ENCODE assay signal across 14 cellular contexts in genomic region chr5:67002832-67003231, GRCh38.
DNase-seq lines count a peak whose midpoint lies in the region; ATAC-seq, FAIRE-seq and TF ChIP-seq lines count a peak whose summit lies in the region.
"Had no signal": no experiment of that assay in that cellular context is flagged by ENCODE, and none has a peak within 500 bp of the region (broad histone marks: within the 10 kb centered on the region; RNA-seq: fewer than 3 reads in every experiment).

No MANE protein-coding gene starts in this region.

- H3K9me3 ChIP-seq in CD4-positive, CD25-positive, alpha-beta regulatory T cell (ENCODE audit: control insufficient read depth in 2 of 2, low read length in 2 of 2), result no peaks in the 10 kb centered on the region
- no peaks in the 10 kb centered on the region for H3K9me3 ChIP-seq in PC-3 (ENCODE audit: low read length)
- H3K9me3 ChIP-seq in esophagus squamous epithelium, result no peaks in the 10 kb centered on the region
- H3K9me3 ChIP-seq in gastrocnemius medialis, result no peaks in the 10 kb centered on the region
- H3K9me3 ChIP-seq: body of pancreas, SK-N-SH had no signal

- H3K27ac Mint-ChIP-seq in CD4-positive, CD25-positive, alpha-beta regulatory T cell, result peak overlapping the region in 2 of 3 donors; percentile 9 to 96

- H3K9me3 Mint-ChIP-seq in CD4-positive, CD25-positive, alpha-beta regulatory T cell, result no peaks in the 10 kb centered on the region

- peak overlapping the region; percentile 83 for H3K27ac ChIP-seq in CD4-positive, CD25-positive, alpha-beta regulatory T cell (ENCODE audit: insufficient read depth, low read length, poor library complexity, severe bottlenecking)
- H3K27ac ChIP-seq in PC-3 (ENCODE audit: low read length) (no peak overlapping the region), esophagus squamous epithelium (peak overlapping the region; percentile 89 to 93 (median 92)), gastrocnemius medialis (peak overlapping the region; percentile 85 to 95 (median 91))

- H3K36me3 ChIP-seq in CD4-positive, CD25-positive, alpha-beta regulatory T cell (ENCODE audit: control insufficient read depth, insufficient read depth, low read length), result no peaks in the 10 kb centered on the region
- no peaks in the 10 kb centered on the region for H3K36me3 ChIP-seq in PC-3 (ENCODE audit: low read depth, low read length)
- no peaks in the 10 kb centered on the region for H3K36me3 ChIP-seq in esophagus squamous epithelium
- H3K36me3 ChIP-seq in gastrocnemius medialis, result no peaks in the 10 kb centered on the region

- no peaks in the 10 kb centered on the region for H3K9me2 ChIP-seq in PC-3 (replicated peaks; ENCODE audit: low read length)
- H3K9me2 ChIP-seq: SK-N-SH had no signal

- no peak overlapping the region for H3K4me3 ChIP-seq in CD4-positive, CD25-positive, alpha-beta regulatory T cell (ENCODE audit: low read depth, low read length)
- H3K4me3 ChIP-seq in PC-3 (ENCODE audit: low read length) (peak overlapping the region; percentile 91; the same call in 1 of the 2 replicates), esophagus squamous epithelium (peak overlapping the region; percentile 50 to 76 (median 60)), gastrocnemius medialis (peak overlapping the region in 1 of 4 donors; percentile 82)

- H3K27me3 ChIP-seq in CD4-positive, CD25-positive, alpha-beta regulatory T cell (ENCODE audit: control insufficient read depth, insufficient read depth, low read length), result no peaks in the 10 kb centered on the region
- H3K27me3 ChIP-seq in PC-3 (ENCODE audit: low read length), result no peaks in the 10 kb centered on the region
- no peaks in the 10 kb centered on the region for H3K27me3 ChIP-seq in esophagus squamous epithelium
- H3K27me3 ChIP-seq in gastrocnemius medialis, result no peaks in the 10 kb centered on the region
- H3K27me3 ChIP-seq: body of pancreas had no signal

- no peaks in the 10 kb centered on the region for H4K20me1 ChIP-seq in PC-3 (ENCODE audit: low read length)

- intact Hi-C loops in PC-3 (cut with micrococcal nuclease) (loop anchor here (5.0 to 10.0 kb wide), 2 partner anchors 46 to 188 kb away; no protein-coding TSS in a partner anchor), esophagus squamous epithelium (cut with DNase I) (no loop called here), gastrocnemius medialis (cut with DNase I; ENCODE audit: low total_unique reads) (loop anchor here (5.0 kb wide), 2 partner anchors 49 to 154 kb away; no protein-coding TSS in a partner anchor)

- peak overlapping the region; percentile 92 for H3K4me2 ChIP-seq in PC-3 (ENCODE audit: low read length)

- H3K4me1 Mint-ChIP-seq in CD4-positive, CD25-positive, alpha-beta regulatory T cell, result peaks cover 26 to 44% (median 38%) of the 10 kb centered on the region in 4 donors

- no peak for ATAC-seq in CD4-positive, CD25-positive, alpha-beta regulatory T cell (ENCODE audit: low read depth in 2 of 2)
- ATAC-seq in PC-3 (no peak), gastrocnemius medialis (no peak), HG03469 (IDR thresholded peaks at IDR 0.05; ENCODE audit: unreplicated experiment) (no peak)
- ATAC-seq: body of pancreas had no signal

- H3K9ac ChIP-seq in PC-3 (ENCODE audit: low read length), result no peak overlapping the region

- POLR2A ChIA-PET in PC-3 (lab: Charles Lee; ENCODE audit: unreplicated experiment), result interaction anchor here (0.5 kb wide), 1 partner anchor 28 kb away, joined by 3 read pairs; no protein-coding TSS in a partner anchor

- FAIRE-seq in H54 (lab: Jason Lieb, UNC), result no peak

- H2AFZ ChIP-seq in PC-3 (ENCODE audit: low read length), result no peak overlapping the region

- in situ Hi-C loops in gastrocnemius medialis (cut with MboI; ENCODE audit: low sequenced_read_pairs in 4 of 4), result no loop called here

- H3K4me1 ChIP-seq in CD4-positive, CD25-positive, alpha-beta regulatory T cell (ENCODE audit: control insufficient read depth, insufficient read depth, low read length, poor library complexity, severe bottlenecking), result peaks cover 38% of the 10 kb centered on the region
- peaks cover 49% of the 10 kb centered on the region for H3K4me1 ChIP-seq in PC-3 (ENCODE audit: insufficient read depth, low read length)
- H3K4me1 ChIP-seq in esophagus squamous epithelium, result peaks cover 0 to 74% (median 4%) of the 10 kb centered on the region in 3 donors
- H3K4me1 ChIP-seq in gastrocnemius medialis, result peaks cover 9 to 33% of the 10 kb centered on the region in 2 donors

- DNase-seq in CD4-positive, CD25-positive, alpha-beta regulatory T cell, result no peak
- DNase-seq in PC-3 (no peak), esophagus squamous epithelium (lab: John Stamatoyannopoulos, UW) (no peak), gastrocnemius medialis (no peak), RPMI8226 (no peak), H54 (ENCODE audit: insufficient read length, low spot score) (no peak), NCI-H2227 (lab: John Stamatoyannopoulos, UW; ENCODE audit: unreplicated experiment) (no peak)
- DNase-seq: activated T-cell treated with anti-CD3 and anti-CD28 coated beads, Interleukin-2, amount 50 U/mL, for 48 hours; body of pancreas; C1 segment of cervical spinal cord; GF-D8; NCI-H2081 treated with DMSO at 0.1 percent for 48 hours; SK-N-SH had no signal

- no peak for TF ChIP-seq CTCF in PC-3 (conservative IDR thresholded peaks at IDR 0.05; ENCODE audit: low read depth, low read length)
- TF ChIP-seq CTCF in esophagus squamous epithelium (IDR thresholded peaks at IDR 0.05), result no peak
- no peak for TF ChIP-seq CTCF in gastrocnemius medialis (IDR thresholded peaks at IDR 0.05 in 4 of 5, conservative IDR thresholded peaks at IDR 0.05 in 1 of 5)

- no peaks in the 10 kb centered on the region for H3K36me3 Mint-ChIP-seq in CD4-positive, CD25-positive, alpha-beta regulatory T cell

- 33 to 38% methylated on average over 2 of the region's 2 CpGs for WGBS in esophagus squamous epithelium, 2 donors

- CTCF ChIA-PET in PC-3 (lab: Charles Lee), result no interaction called here

- no peaks in the 10 kb centered on the region for H3K27me3 Mint-ChIP-seq in CD4-positive, CD25-positive, alpha-beta regulatory T cell

- no TSS peak for BruUV-seq in PC-3 (replicated peaks; lab: Mats Ljungman, UMichigan)

- peaks cover 33% of the 10 kb centered on the region for H3K79me2 ChIP-seq in PC-3 (ENCODE audit: low read length)

- TF ChIP-seq POLR2A in esophagus squamous epithelium (IDR thresholded peaks at IDR 0.05) (no peak), gastrocnemius medialis (IDR thresholded peaks at IDR 0.05) (no peak), H54 (IDR thresholded peaks at IDR 0.05; ENCODE audit: low read depth, low read length) (no peak)

- peak overlapping the region; percentile 48 to 94 (median 78) for H3K4me3 Mint-ChIP-seq in CD4-positive, CD25-positive, alpha-beta regulatory T cell

- no peaks in the 10 kb centered on the region for H3F3A ChIP-seq in PC-3 (ENCODE audit: low read length, unreplicated experiment)
